ENCODE assay signal across 1 cellular context in the genomic region with DNA sequence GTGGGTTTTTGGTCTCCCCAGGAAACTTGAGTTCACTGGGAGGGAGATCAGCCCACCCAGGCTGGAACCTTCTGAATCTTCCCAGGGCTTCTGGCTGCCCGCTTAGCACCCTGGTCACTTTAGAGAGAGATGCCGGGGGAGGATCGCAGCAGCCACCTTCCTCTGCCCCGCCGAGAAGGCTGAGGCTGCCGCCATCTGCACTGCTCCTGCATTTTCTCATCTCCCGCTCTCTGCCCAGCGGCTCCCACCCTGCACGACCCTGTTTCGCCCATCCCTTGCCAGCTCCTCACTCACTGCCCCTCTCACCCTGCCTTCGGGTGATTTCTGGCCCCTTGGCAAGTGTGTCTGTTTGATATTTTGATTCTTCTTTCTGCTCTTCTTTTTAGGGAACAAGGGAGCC.
TF ChIP-seq lines count a peak whose summit lies in the region.

No MANE protein-coding gene starts in this region.

TF ChIP-seq in GM23338, 12 proteins besides CTCF, POLR2A, EP300 and RAD21:
- TF ChIP-seq, protein P1, sequence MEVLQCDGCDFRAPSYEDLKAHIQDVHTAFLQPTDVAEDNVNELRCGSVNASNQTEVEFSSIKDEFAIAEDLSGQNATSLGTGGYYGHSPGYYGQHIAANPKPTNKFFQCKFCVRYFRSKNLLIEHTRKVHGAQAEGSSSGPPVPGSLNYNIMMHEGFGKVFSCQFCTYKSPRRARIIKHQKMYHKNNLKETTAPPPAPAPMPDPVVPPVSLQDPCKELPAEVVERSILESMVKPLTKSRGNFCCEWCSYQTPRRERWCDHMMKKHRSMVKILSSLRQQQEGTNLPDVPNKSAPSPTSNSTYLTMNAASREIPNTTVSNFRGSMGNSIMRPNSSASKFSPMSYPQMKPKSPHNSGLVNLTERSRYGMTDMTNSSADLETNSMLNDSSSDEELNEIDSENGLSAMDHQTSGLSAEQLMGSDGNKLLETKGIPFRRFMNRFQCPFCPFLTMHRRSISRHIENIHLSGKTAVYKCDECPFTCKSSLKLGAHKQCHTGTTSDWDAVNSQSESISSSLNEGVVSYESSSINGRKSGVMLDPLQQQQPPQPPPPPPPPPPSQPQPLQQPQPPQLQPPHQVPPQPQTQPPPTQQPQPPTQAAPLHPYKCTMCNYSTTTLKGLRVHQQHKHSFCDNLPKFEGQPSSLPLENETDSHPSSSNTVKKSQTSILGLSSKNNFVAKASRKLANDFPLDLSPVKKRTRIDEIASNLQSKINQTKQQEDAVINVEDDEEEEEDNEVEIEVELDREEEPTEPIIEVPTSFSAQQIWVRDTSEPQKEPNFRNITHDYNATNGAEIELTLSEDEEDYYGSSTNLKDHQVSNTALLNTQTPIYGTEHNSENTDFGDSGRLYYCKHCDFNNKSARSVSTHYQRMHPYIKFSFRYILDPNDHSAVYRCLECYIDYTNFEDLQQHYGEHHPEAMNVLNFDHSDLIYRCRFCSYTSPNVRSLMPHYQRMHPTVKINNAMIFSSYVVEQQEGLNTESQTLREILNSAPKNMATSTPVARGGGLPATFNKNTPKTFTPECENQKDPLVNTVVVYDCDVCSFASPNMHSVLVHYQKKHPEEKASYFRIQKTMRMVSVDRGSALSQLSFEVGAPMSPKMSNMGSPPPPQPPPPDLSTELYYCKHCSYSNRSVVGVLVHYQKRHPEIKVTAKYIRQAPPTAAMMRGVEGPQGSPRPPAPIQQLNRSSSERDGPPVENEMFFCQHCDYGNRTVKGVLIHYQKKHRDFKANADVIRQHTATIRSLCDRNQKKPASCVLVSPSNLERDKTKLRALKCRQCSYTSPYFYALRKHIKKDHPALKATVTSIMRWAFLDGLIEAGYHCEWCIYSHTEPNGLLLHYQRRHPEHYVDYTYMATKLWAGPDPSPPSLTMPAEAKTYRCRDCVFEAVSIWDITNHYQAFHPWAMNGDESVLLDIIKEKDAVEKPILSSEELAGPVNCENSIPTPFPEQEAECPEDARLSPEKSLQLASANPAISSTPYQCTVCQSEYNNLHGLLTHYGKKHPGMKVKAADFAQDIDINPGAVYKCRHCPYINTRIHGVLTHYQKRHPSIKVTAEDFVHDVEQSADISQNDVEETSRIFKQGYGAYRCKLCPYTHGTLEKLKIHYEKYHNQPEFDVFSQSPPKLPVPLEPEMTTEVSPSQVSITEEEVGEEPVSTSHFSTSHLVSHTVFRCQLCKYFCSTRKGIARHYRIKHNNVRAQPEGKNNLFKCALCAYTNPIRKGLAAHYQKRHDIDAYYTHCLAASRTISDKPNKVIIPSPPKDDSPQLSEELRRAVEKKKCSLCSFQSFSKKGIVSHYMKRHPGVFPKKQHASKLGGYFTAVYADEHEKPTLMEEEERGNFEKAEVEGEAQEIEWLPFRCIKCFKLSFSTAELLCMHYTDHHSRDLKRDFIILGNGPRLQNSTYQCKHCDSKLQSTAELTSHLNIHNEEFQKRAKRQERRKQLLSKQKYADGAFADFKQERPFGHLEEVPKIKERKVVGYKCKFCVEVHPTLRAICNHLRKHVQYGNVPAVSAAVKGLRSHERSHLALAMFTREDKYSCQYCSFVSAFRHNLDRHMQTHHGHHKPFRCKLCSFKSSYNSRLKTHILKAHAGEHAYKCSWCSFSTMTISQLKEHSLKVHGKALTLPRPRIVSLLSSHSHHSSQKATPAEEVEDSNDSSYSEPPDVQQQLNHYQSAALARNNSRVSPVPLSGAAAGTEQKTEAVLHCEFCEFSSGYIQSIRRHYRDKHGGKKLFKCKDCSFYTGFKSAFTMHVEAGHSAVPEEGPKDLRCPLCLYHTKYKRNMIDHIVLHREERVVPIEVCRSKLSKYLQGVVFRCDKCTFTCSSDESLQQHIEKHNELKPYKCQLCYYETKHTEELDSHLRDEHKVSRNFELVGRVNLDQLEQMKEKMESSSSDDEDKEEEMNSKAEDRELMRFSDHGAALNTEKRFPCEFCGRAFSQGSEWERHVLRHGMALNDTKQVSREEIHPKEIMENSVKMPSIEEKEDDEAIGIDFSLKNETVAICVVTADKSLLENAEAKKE (CRISPR knock-in tag; IDR thresholded peaks at IDR 0.05), result no peak
- no peak for TF ChIP-seq ZNF331 (CRISPR knock-in tag; IDR thresholded peaks at IDR 0.05; ENCODE audit: low read depth)
- TF ChIP-seq REST (IDR thresholded peaks at IDR 0.05; ENCODE audit: unreplicated experiment), result no peak
- no peak for TF ChIP-seq JUNB (IDR thresholded peaks at IDR 0.05; ENCODE audit: unreplicated experiment)
- no peak for TF ChIP-seq EZH2 (IDR thresholded peaks at IDR 0.05; ENCODE audit: low read depth, unreplicated experiment)
- TF ChIP-seq POLR2AphosphoS5 (IDR thresholded peaks at IDR 0.05; ENCODE audit: low read depth), result no peak
- TF ChIP-seq ZNF114 (CRISPR knock-in tag; IDR thresholded peaks at IDR 0.05), result no peak
TF ChIP-seq in GM23338: peak in this region for 0.
